Comparison of ENCODE assay signal across 27 cellular contexts in the genomic region with DNA sequence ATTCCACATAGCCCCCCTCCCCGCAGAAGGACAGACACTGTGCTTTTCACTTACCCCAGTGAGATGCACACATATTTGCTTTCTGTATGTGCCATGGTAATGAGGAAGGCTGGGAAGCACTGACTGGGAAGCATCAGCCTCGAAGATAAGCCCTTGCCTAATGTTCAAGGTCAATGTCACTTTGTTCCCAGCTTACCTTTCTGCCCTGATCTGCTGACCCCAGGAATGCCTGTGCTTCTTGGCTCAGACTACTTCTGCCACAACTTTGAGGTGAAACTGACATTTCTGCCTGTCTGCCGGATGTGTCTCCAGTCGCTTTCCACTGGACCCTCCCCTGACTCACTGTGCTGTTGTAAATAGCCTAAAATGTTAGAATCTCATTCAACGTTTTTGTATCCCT.
"Had no signal": no experiment of that assay in that cellular context is flagged by ENCODE, and none has a peak within 500 bp of the region (broad histone marks: within the 10 kb centered on the region; RNA-seq: fewer than 3 reads in every experiment).

No MANE protein-coding gene starts in this region.

- H3K4me3 Mint-ChIP-seq: activated CD8-positive, alpha-beta T cell treated with anti-CD3 and anti-CD28 coated beads, Interleukin-2, amount 10 ng/mL, durations not matched to agents 7 days and 5 days; activated naive CD4-positive, alpha-beta T cell treated with anti-CD3 and anti-CD28 coated beads, Interleukin-2, amount 50 U/mL, for 24 hours; T-helper 1 cell treated with Interleukin-12 subunit alpha and Interleukin-12 subunit beta and Interleukin-4 antibody, amounts not matched to agents 30 μg/mL and 1 μg/mL, for 36 hours had no signal

- H3K27me3 ChIP-seq: breast epithelium, MG63, SJSA1 had no signal

- H3K27ac ChIP-seq: breast epithelium, KMS-11, SJSA1 had no signal

- H3K9me3 ChIP-seq: breast epithelium, SJSA1 had no signal

- H3K4me3 ChIP-seq: breast epithelium, MG63, SJSA1 had no signal

- DNase-seq: activated CD4-positive, alpha-beta T cell treated with anti-CD3 and anti-CD28 coated beads for 48 hours; activated CD4-positive, alpha-beta T cell treated with anti-CD3 and anti-CD28 coated beads, Interleukin-2, amount 50 U/mL, for 4 hours; activated CD4-positive, CD25-positive, alpha-beta regulatory T cell treated with anti-CD3 and anti-CD28 coated beads, Interleukin-2, amount 50 U/mL, for 72 hours; activated CD8-positive, alpha-beta memory T cell treated with anti-CD3 and anti-CD28 coated beads, Interleukin-2, amount 50 U/mL, for 48 hours; activated CD8-positive, alpha-beta T cell treated with anti-CD3 and anti-CD28 coated beads, Interleukin-2, amount 10 ng/mL, durations not matched to agents 7 days and 5 days; activated T-cell treated with anti-CD3 and anti-CD28 coated beads, Interleukin-2, amount 50 U/mL, for 1 hour; aorta; MG63; MV-4-11; NCI-H1092 treated with DMSO at 0.1 percent for 48 hours; NCI-H1417 treated with DMSO at 0.1 percent for 48 hours; NCI-H1694 treated with DMSO at 0.1 percent for 48 hours; NCI-H2081; NCI-H510A treated with DMSO at 0.1 percent for 48 hours; NCI-H69; NK-92 treated with Interleukin-12 subunit alpha and Interleukin-12 subunit beta, amount 100 ng/mL, for 24 hours; OCI-M1; RPMI8226; SW 1271 had no signal

- H3K9ac ChIP-seq: KMS-11 had no signal

- H3K4me1 Mint-ChIP-seq: activated naive CD4-positive, alpha-beta T cell treated with anti-CD3 and anti-CD28 coated beads, Interleukin-2, amount 50 U/mL, for 24 hours had no signal

- H3K27me3 Mint-ChIP-seq: activated naive CD4-positive, alpha-beta T cell treated with anti-CD3 and anti-CD28 coated beads, Interleukin-2, amount 50 U/mL, for 24 hours had no signal

- ATAC-seq: activated CD8-positive, alpha-beta T cell treated with anti-CD3 and anti-CD28 coated beads, Interleukin-2, amount 10 ng/mL, durations not matched to agents 7 days and 5 days; Panc1; Right ventricle myocardium inferior; SK-N-SH treated with all-trans-retinoic acid at 6 μM for 48 hours had no signal

- H3K36me3 Mint-ChIP-seq: activated naive CD4-positive, alpha-beta T cell treated with anti-CD3 and anti-CD28 coated beads, Interleukin-2, amount 50 U/mL, for 24 hours had no signal

- H3K4me1 ChIP-seq: breast epithelium, SJSA1 had no signal

- H3K27ac Mint-ChIP-seq: activated CD8-positive, alpha-beta T cell treated with anti-CD3 and anti-CD28 coated beads, Interleukin-2, amount 10 ng/mL, durations not matched to agents 7 days and 5 days; activated naive CD4-positive, alpha-beta T cell treated with anti-CD3 and anti-CD28 coated beads, Interleukin-2, amount 50 U/mL, for 24 hours; T-helper 1 cell treated with Interleukin-12 subunit alpha and Interleukin-12 subunit beta and Interleukin-4 antibody, amounts not matched to agents 30 μg/mL and 1 μg/mL, for 36 hours had no signal

- H3K4me2 ChIP-seq: KMS-11 had no signal

- H3K36me3 ChIP-seq: breast epithelium, MG63, SJSA1 had no signal
